9 cellular contexts compared by ENCODE assay signal in the genomic region with DNA sequence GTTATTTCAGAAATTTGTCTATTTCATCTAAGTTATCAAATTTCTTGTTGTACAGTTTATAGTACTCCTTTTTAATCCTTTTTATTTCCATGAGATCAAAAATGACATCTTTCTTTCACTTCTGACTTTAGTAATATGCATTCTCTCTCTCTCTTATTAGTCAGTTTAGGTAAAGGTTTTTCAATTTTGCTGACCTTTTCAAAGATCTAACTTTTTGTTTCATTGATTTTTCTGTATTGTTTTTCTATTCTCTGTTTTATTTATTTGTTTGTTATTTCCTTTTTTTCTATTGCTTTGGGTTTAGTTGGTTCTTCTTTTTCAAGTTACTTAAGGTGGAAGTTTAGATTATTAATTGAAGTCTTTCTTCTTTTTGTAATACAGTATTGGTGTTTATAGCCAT.
"Had no signal": no experiment of that assay in that cellular context is flagged by ENCODE, and none has a peak within 500 bp of the region (broad histone marks: within the 10 kb centered on the region; RNA-seq: fewer than 3 reads in every experiment).

No MANE protein-coding gene starts in this region.

- H3K36me3 ChIP-seq: HAP-1 had no signal

- H3K4me3 ChIP-seq: GM23248, HAP-1 had no signal

- H3K27me3 Mint-ChIP-seq: IgD-negative memory B cell had no signal

- H3K27ac ChIP-seq: GM23248, HL-60 had no signal

- H3K9ac ChIP-seq: GM23248 had no signal

- H3K36me3 Mint-ChIP-seq: IgD-negative memory B cell had no signal

- H3K4me1 Mint-ChIP-seq: IgD-negative memory B cell had no signal

- H3K9me3 Mint-ChIP-seq: HFFc6 had no signal

- DNase-seq: GM23248, GOT3, H7, HFFc6, KG1 had no signal

- H3K4me3 Mint-ChIP-seq: HFFc6, IgD-negative memory B cell had no signal

- ATAC-seq: HCT116 had no signal

- H2AFZ ChIP-seq: GM23248 had no signal

- H3K9me3 ChIP-seq: HAP-1 had no signal

- H3K4me1 ChIP-seq: HAP-1 had no signal
